In genomic region chr2:58398406-58398805, GRCh38 we compare ENCODE assay signal across 32 cellular contexts.
A peak's percentile ranks its signal among the peaks of the same experiment; 100 is the strongest.
DNase-seq lines count a peak whose midpoint lies in the region; ATAC-seq, FAIRE-seq and TF ChIP-seq lines count a peak whose summit lies in the region.
"Had no signal": no experiment of that assay in that cellular context is flagged by ENCODE, and none has a peak within 500 bp of the region (broad histone marks: within the 10 kb centered on the region; RNA-seq: fewer than 3 reads in every experiment).

No MANE protein-coding gene starts in this region.

- H3K79me2 ChIP-seq in GM12878 (ENCODE audit: control insufficient read depth, insufficient read depth, low read length) (no peaks in the 10 kb centered on the region), K562 (ENCODE audit: control insufficient read depth, insufficient read depth, low read length) (no peaks in the 10 kb centered on the region)

- intact Hi-C loops in GM12878 (cut with micrococcal nuclease; ENCODE audit: unreplicated experiment) (no loop called here), K562 (cut with micrococcal nuclease) (no loop called here)

- no peaks in the 10 kb centered on the region for H3K9me1 ChIP-seq in K562 (ENCODE audit: control insufficient read depth, insufficient read depth, low read length)

- H3K27ac ChIP-seq in GM12878 (ENCODE audit: control insufficient read depth, insufficient read depth): no peak overlapping the region
- H3K27ac ChIP-seq in K562 (ENCODE audit: extremely low read depth, low read depth, low read length): no peak overlapping the region
- H3K27ac ChIP-seq: 22Rv1; A549; BLaER1; BLaER1 treated with 17β-estradiol and CSF1 and Interleukin-3, amounts not matched to agents 10 nM and 100 nM; C4-2B had no signal

- H3K9me3 ChIP-seq in GM12878 (replicated peaks; ENCODE audit: control insufficient read depth, insufficient read depth, low read length): no peaks in the 10 kb centered on the region
- H3K9me3 ChIP-seq in K562 (replicated peaks; ENCODE audit: control insufficient read depth, insufficient read depth, low read depth, low read length): no peaks in the 10 kb centered on the region
- H3K9me3 ChIP-seq: A549; BE2C; BLaER1; BLaER1 treated with 17β-estradiol and CSF1 and Interleukin-3, amounts not matched to agents 10 nM and 100 nM; Caco-2 had no signal

- RAD21 ChIA-PET in GM12878 (lab: Charles Lee; ENCODE audit: unreplicated experiment): no interaction called here

- TF ChIP-seq CTCF in GM12878 (IDR thresholded peaks at IDR 0.05 in 2 of 3, conservative IDR thresholded peaks at IDR 0.05 in 1 of 3; ENCODE audit: control insufficient read depth in 2 of 3, extremely low read depth in 1 of 3, insufficient read depth in 1 of 3, low read depth in 3 of 3, low read length in 3 of 3) (no peak), K562 (IDR thresholded peaks at IDR 0.05 in 2 of 3, conservative IDR thresholded peaks at IDR 0.05 in 1 of 3; ENCODE audit: insufficient read depth in 2 of 3, low read depth in 1 of 3, low read length in 3 of 3) (no peak)

- DNase-seq in HEK293T (ENCODE audit: extremely low spot score) (no peak), GM12878 (ENCODE audit: low read depth, low spot score) (no peak), K562 (ENCODE audit: extremely low read depth in 1 of 4, low spot score in 3 of 4) (no peak), glomerular visceral epithelial cell (ENCODE audit: extremely low spot score) (no peak)
- DNase-seq: 8988T; ACHN; AML-193; BE2C; C1 segment of cervical spinal cord; Caco-2; Calu3; CD4-positive, alpha-beta memory T cell; CD4-positive, alpha-beta T cell; CD4-positive, CD25-positive, alpha-beta regulatory T cell; CD8-positive, alpha-beta memory T cell; CD8-positive, alpha-beta T cell; COR-L47; DMS 273 treated with DMSO at 0.1 percent for 48 hours; DMS153; DMS53; DMS79; DMS79 treated with DMSO at 0.1 percent for 48 hours; DND-41; EL had no signal

- H3K36me3 ChIP-seq in GM12878 (ENCODE audit: control insufficient read depth in 2 of 2, insufficient read depth in 2 of 2, low read length in 1 of 2) (no peaks in the 10 kb centered on the region), K562 (ENCODE audit: control insufficient read depth, insufficient read depth, low read length) (no peaks in the 10 kb centered on the region)
- H3K36me3 ChIP-seq: BE2C; BLaER1; BLaER1 treated with 17β-estradiol and CSF1 and Interleukin-3, amounts not matched to agents 10 nM and 100 nM had no signal

- H2AFZ ChIP-seq in GM12878 (ENCODE audit: control insufficient read depth, low read depth, low read length) (no peak overlapping the region), K562 (ENCODE audit: low read depth, low read length) (no peak overlapping the region)

- SMC1A ChIA-PET in GM12878 (lab: Charles Lee; ENCODE audit: uncharacterized antibody, unreplicated experiment): no interaction called here

- POLR2A ChIA-PET in HEK293T (lab: Yijun Ruan, JAX) (no interaction called here), GM12878 (lab: Charles Lee) (no interaction called here), K562 (lab: Yijun Ruan, JAX) (no interaction called here)

- in situ Hi-C loops in GM12878 (cut with MboI): no loop called here
- in situ Hi-C loops in K562 (cut with MboI): no loop called here

- H3K9ac ChIP-seq in GM12878 (ENCODE audit: control insufficient read depth, insufficient read depth, low read length) (no peak overlapping the region), K562 (ENCODE audit: insufficient read depth in 1 of 2, low read depth in 2 of 2, low read length in 2 of 2) (no peak overlapping the region)
- H3K9ac ChIP-seq: BLaER1; BLaER1 treated with 17β-estradiol and CSF1 and Interleukin-3, amounts not matched to agents 10 nM and 100 nM had no signal

- no peak for ATAC-seq in GM12878
- no peak for ATAC-seq in K562
- ATAC-seq in GM19023 (IDR thresholded peaks at IDR 0.05; ENCODE audit: unreplicated experiment): no peak
- no peak for ATAC-seq in HG02885 (IDR thresholded peaks at IDR 0.05; ENCODE audit: poor library complexity, unreplicated experiment)
- ATAC-seq: A549; CD8-positive, alpha-beta T cell had no signal

- CTCF ChIA-PET in HEK293T (lab: Yijun Ruan, JAX): no interaction called here
- CTCF ChIA-PET in GM12878 (lab: Yijun Ruan, JAX): no interaction called here
- CTCF ChIA-PET in K562 (lab: Yijun Ruan, JAX; ENCODE audit: low intra/inter-chr PET ratio): no interaction called here

- H3K27me3 ChIP-seq in GM12878 (replicated peaks in 1 of 2; ENCODE audit: control insufficient read depth in 2 of 2, insufficient read depth in 2 of 2, low read length in 1 of 2): no peaks in the 10 kb centered on the region
- H3K27me3 ChIP-seq in K562 (ENCODE audit: control insufficient read depth in 2 of 2, insufficient read depth in 2 of 2, low read length in 2 of 2): no peaks in the 10 kb centered on the region
- H3K27me3 ChIP-seq: BE2C; BLaER1; BLaER1 treated with 17β-estradiol and CSF1 and Interleukin-3, amounts not matched to agents 10 nM and 100 nM had no signal

- no peaks in the 10 kb centered on the region for H4K20me1 ChIP-seq in GM12878 (ENCODE audit: control insufficient read depth, insufficient read depth)
- H4K20me1 ChIP-seq in K562 (replicated peaks; ENCODE audit: control insufficient read depth, insufficient read depth, low read length): no peaks in the 10 kb centered on the region
- H4K20me1 ChIP-seq: BLaER1; BLaER1 treated with 17β-estradiol and CSF1 and Interleukin-3, amounts not matched to agents 10 nM and 100 nM had no signal

- H3K4me2 ChIP-seq in GM12878 (ENCODE audit: control insufficient read depth, insufficient read depth) (no peak overlapping the region), K562 (ENCODE audit: insufficient read depth, low read length) (no peak overlapping the region)
- H3K4me2 ChIP-seq: A549; BLaER1; BLaER1 treated with 17β-estradiol and CSF1 and Interleukin-3, amounts not matched to agents 10 nM and 100 nM had no signal

- H3K4me1 ChIP-seq in GM12878 (ENCODE audit: control insufficient read depth, insufficient read depth, low read length) (no peaks in the 10 kb centered on the region), K562 (replicated peaks in 1 of 2; ENCODE audit: control insufficient read depth in 2 of 2, insufficient read depth in 2 of 2, low read length in 2 of 2) (no peaks in the 10 kb centered on the region)
- H3K4me1 ChIP-seq: A549; BE2C; BLaER1; BLaER1 treated with 17β-estradiol and CSF1 and Interleukin-3, amounts not matched to agents 10 nM and 100 nM; Caco-2 had no signal

- BruUV-seq in GM12878 (replicated peaks; lab: Mats Ljungman, UMichigan) (no TSS peak), K562 (replicated peaks; lab: Mats Ljungman, UMichigan) (no TSS peak)

- TF ChIP-seq POLR2A in GM12878 (IDR thresholded peaks at IDR 0.05; ENCODE audit: low read depth, low read length): no peak
- TF ChIP-seq POLR2A in K562 (conservative IDR thresholded peaks at IDR 0.05): no peak

- no peak overlapping the region for H3K4me3 ChIP-seq in GM12878
- H3K4me3 ChIP-seq in K562: no peak overlapping the region
- H3K4me3 ChIP-seq: A549; BLaER1; BLaER1 treated with 17β-estradiol and CSF1 and Interleukin-3, amounts not matched to agents 10 nM and 100 nM had no signal

- TF ChIP-seq RAD21 in GM12878 (IDR thresholded peaks at IDR 0.05; ENCODE audit: insufficient read depth, low read depth, low read length) (no peak), K562 (CRISPR knock-in tag; conservative IDR thresholded peaks at IDR 0.05 in 1 of 2, IDR thresholded peaks at IDR 0.05 in 1 of 2) (no peak)

- FAIRE-seq in GM12878 (lab: Jason Lieb, UNC) (no peak), K562 (lab: Jason Lieb, UNC) (no peak)
- FAIRE-seq: A549, D721Med had no signal

- TF ChIP-seq EP300 in GM12878 (IDR thresholded peaks at IDR 0.05; ENCODE audit: borderline replicate concordance in 1 of 2, control insufficient read depth in 1 of 2, low read depth in 2 of 2, low read length in 2 of 2) (no peak), K562 (IDR thresholded peaks at IDR 0.05; ENCODE audit: low read length) (no peak)

TF ChIP-seq in HEK293T, 16 proteins besides CTCF, POLR2A, EP300 and RAD21:
- TF ChIP-seq ZNF384 (IDR thresholded peaks at IDR 0.05) (peak; percentile 54; the same call in 1 of the 2 replicates), FOXA1 (IDR thresholded peaks at IDR 0.05) (no peak)

TF ChIP-seq in GM12878, 131 proteins besides CTCF, POLR2A, EP300 and RAD21 (continues in another document):
- TF ChIP-seq ASH2L (IDR thresholded peaks at IDR 0.05; ENCODE audit: borderline replicate concordance, low read depth): no peak

TF ChIP-seq in K562, 482 proteins besides CTCF, POLR2A, EP300 and RAD21 (continues in another document):
- TF ChIP-seq SIN3B (IDR thresholded peaks at IDR 0.05; ENCODE audit: low read depth): no peak
